In the genomic region with DNA sequence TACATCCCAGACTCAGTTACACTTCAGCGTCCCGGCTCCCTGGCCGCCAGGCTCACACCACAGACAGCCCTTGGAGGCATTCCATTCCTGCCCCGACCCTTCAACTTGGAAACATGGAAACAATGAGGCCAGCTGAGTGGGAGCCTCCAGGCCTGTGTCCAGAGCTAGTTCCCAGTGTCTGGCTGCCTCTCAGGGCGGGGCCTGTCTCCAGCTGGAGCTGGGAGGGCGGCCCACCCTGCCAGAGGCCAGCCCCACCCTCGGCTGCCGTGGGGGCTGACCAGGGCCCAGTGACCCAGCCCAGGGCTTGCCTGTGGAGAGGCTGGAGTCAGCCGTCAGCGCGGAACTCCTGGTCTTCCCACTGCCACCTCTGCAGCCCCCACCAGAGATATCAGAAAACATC, we compare ENCODE assay signal across 9 cellular contexts. TPM values are rescaled to one million over a fixed set of nuclear protein-coding genes. Genes with fewer than 3 reads are reported as not detected.
DNase-seq lines count a peak whose midpoint lies in the region; ATAC-seq, FAIRE-seq and TF ChIP-seq lines count a peak whose summit lies in the region.
"Had no signal": no experiment of that assay in that cellular context is flagged by ENCODE, and none has a peak within 500 bp of the region (broad histone marks: within the 10 kb centered on the region; RNA-seq: fewer than 3 reads in every experiment).

No MANE protein-coding gene starts in this region.

- H3K27ac ChIP-seq in C4-2B = peak overlapping the region; percentile 98
- peak overlapping the region in 1 of 2 donors; percentile 69 for H3K27ac ChIP-seq in kidney (ENCODE audit: low read depth in 2 of 2, low read length in 2 of 2)

- H3K9me3 ChIP-seq in kidney (ENCODE audit: control insufficient read depth in 1 of 2, low read length in 2 of 2) = no peaks in the 10 kb centered on the region

- TF ChIP-seq CTCF in C4-2B (conservative IDR thresholded peaks at IDR 0.05) = no peak
- no peak for TF ChIP-seq CTCF in choroid plexus epithelial cell (conservative IDR thresholded peaks at IDR 0.05; ENCODE audit: low read depth, low read length)
- no peak for TF ChIP-seq CTCF in kidney (IDR thresholded peaks at IDR 0.05; ENCODE audit: borderline replicate concordance, extremely low read depth, insufficient read depth)

- H3K9ac ChIP-seq in kidney (ENCODE audit: low read length in 2 of 2) = no peak overlapping the region

- H3K36me3 ChIP-seq in kidney (ENCODE audit: control insufficient read depth in 1 of 2, insufficient read depth in 2 of 2, low read length in 2 of 2) = peaks cover 1 to 6% of the 10 kb centered on the region in 2 donors

- DNase-seq in choroid plexus epithelial cell (ENCODE audit: low read depth) = peak; percentile 72
- peak; percentile 94 for DNase-seq in kidney
- peak; percentile 85 for DNase-seq in sciatic nerve (ENCODE audit: low spot score)
- DNase-seq in NCI-H146 treated with DMSO at 0.1 percent for 48 hours (lab: John Stamatoyannopoulos, UW; ENCODE audit: unreplicated experiment) = no peak
- DNase-seq: NCI-H1417 had no signal

- H3K4me1 ChIP-seq in kidney (ENCODE audit: control insufficient read depth in 1 of 2, insufficient read depth in 1 of 2, low read depth in 1 of 2, low read length in 2 of 2) = peaks cover 0 to 9% of the 10 kb centered on the region in 2 donors

- ATAC-seq in sciatic nerve (peak; percentile 89), HG02610 (IDR thresholded peaks at IDR 0.05; ENCODE audit: unreplicated experiment) (no peak), HG02571 (IDR thresholded peaks at IDR 0.05; ENCODE audit: unreplicated experiment) (no peak), GM21619 (IDR thresholded peaks at IDR 0.05; ENCODE audit: unreplicated experiment) (no peak)

- H3K4me3 ChIP-seq in choroid plexus epithelial cell (ENCODE audit: low read depth, low read length) (no peak overlapping the region), kidney (ENCODE audit: low read length in 2 of 2) (no peak overlapping the region)

- intact Hi-C loops in kidney (cut with DNase I) (no loop called here), sciatic nerve (cut with DNase I) (no loop called here)

- no peak for FAIRE-seq in kidney (lab: Jason Lieb, UNC)

RNA-seq across cellular contexts. Expression of a gene that starts 37.4 kb away (rescaled TPM):
- total RNA-seq in kidney (116 TPM), sciatic nerve (35.6 TPM)
- polyA plus RNA-seq in kidney (ENCODE audit: insufficient read depth, low read depth, low replicate concordance) = 16.7 TPM

RNA-seq across cellular contexts. Expression of a gene that starts 39.1 kb away (rescaled TPM):
- total RNA-seq in kidney (170 TPM), sciatic nerve (143 TPM)
- 96.1 TPM for polyA plus RNA-seq in kidney (ENCODE audit: insufficient read depth, low read depth, low replicate concordance)
